Comparison of ENCODE assay signal across 8 cellular contexts in genomic region chr1:95072117-95072516, GRCh38. TPM values are rescaled to one million over a fixed set of nuclear protein-coding genes. Genes with fewer than 3 reads are reported as not detected.
DNase-seq lines count a peak whose midpoint lies in the region; ATAC-seq and TF ChIP-seq lines count a peak whose summit lies in the region.

No MANE protein-coding gene starts in this region.

- TF ChIP-seq CTCF in foreskin keratinocyte (conservative IDR thresholded peaks at IDR 0.05) = no peak

- H3K27me3 Mint-ChIP-seq in T-cell = peaks cover 0 to 3% of the 10 kb centered on the region in 2 donors

- H3K36me3 Mint-ChIP-seq in T-cell = peaks cover 8% of the 10 kb centered on the region

- peak overlapping the region; percentile 91 to 95 (median 92) for H3K4me3 Mint-ChIP-seq in T-cell

- no peaks in the 10 kb centered on the region for H3K9me3 ChIP-seq in skeletal muscle tissue (ENCODE audit: control insufficient read depth in 3 of 3, low read length in 3 of 3)

- peak; percentile 2 for ATAC-seq in GM21381 (IDR thresholded peaks at IDR 0.05; ENCODE audit: unreplicated experiment)
- no peak for ATAC-seq in T-cell (replicated peaks in 1 of 4)
- no peak for ATAC-seq in foreskin keratinocyte
- no peak for ATAC-seq in HG03565 (IDR thresholded peaks at IDR 0.05; ENCODE audit: unreplicated experiment)

- DNase-seq in T-cell (no peak), foreskin keratinocyte (no peak), NCI-H2196 treated with DMSO at 0.1 percent for 48 hours (lab: John Stamatoyannopoulos, UW; ENCODE audit: unreplicated experiment) (no peak)
- DNase-seq in effector CD8-positive, alpha-beta T cell (lab: John Stamatoyannopoulos, UW) = no peak
- no peak for DNase-seq in stimulated activated CD4-positive, alpha-beta T cell treated with anti-CD3 and anti-CD28 coated beads, Interleukin-15, amount 100 ng/mL, for 24 hours

- H3K9ac ChIP-seq in skeletal muscle tissue (ENCODE audit: low read depth in 1 of 3, low read length in 3 of 3) = peak overlapping the region; percentile 94 to 96 (median 95)

- no peaks in the 10 kb centered on the region for H3K9me3 Mint-ChIP-seq in T-cell

- no peaks in the 10 kb centered on the region for H3K4me1 ChIP-seq in foreskin keratinocyte
- peaks cover 5 to 11% (median 9%) of the 10 kb centered on the region in 3 donors for H3K4me1 ChIP-seq in skeletal muscle tissue (ENCODE audit: control insufficient read depth in 3 of 3, insufficient read depth in 3 of 3, low read length in 3 of 3)

- peak overlapping the region; percentile 95 to 99 (median 96) for H3K4me3 ChIP-seq in skeletal muscle tissue (ENCODE audit: low read length in 3 of 3)

- H3K27ac Mint-ChIP-seq in T-cell = peak overlapping the region; percentile 98

- CTCF ChIA-PET in T-cell (lab: Charles Lee) = interaction anchor here (0.6 to 2.5 kb wide), 8 partner anchors 10 to 655 kb away, joined by 3 to 45 read pairs (median 8); partner anchors contain the start of gene RWDD3 (in 2 of the 2)

- peaks cover 0 to 2% (median 0%) of the 10 kb centered on the region in 3 donors for H3K36me3 ChIP-seq in skeletal muscle tissue (ENCODE audit: control insufficient read depth in 3 of 3, insufficient read depth in 3 of 3, low read length in 3 of 3)

- peaks cover 14 to 27% (median 17%) of the 10 kb centered on the region in 3 donors for H3K4me1 Mint-ChIP-seq in T-cell

- POLR2A ChIA-PET in T-cell (lab: Charles Lee) = interaction anchor here in 1 of 2 donors (0.7 kb wide), 1 partner anchor 649 kb away, joined by 3 read pairs; no protein-coding TSS in a partner anchor

- H3K27me3 ChIP-seq in foreskin keratinocyte (no peaks in the 10 kb centered on the region), skeletal muscle tissue (ENCODE audit: control insufficient read depth in 3 of 3, insufficient read depth in 3 of 3, low read length in 3 of 3) (no peaks in the 10 kb centered on the region)

- H3K27ac ChIP-seq in foreskin keratinocyte (peak overlapping the region; percentile 75), skeletal muscle tissue (ENCODE audit: low read depth, low read length) (peak overlapping the region; percentile 86)

RNA-seq across cellular contexts. Expression of gene ALG14, which starts 0.6 kb away (rescaled TPM):
- total RNA-seq in T-cell (1 to 10 TPM in 4 of 5 donors, under 1 TPM in 1; 0.40 to 2.3 (median 1.7) TPM), foreskin keratinocyte (4.8 and 5.4 TPM in 2 replicates), skeletal muscle tissue (1.0 TPM)
- polyA plus RNA-seq in foreskin keratinocyte = 3.9 and 6.8 TPM in 2 replicates

RNA-seq across cellular contexts. Expression of gene TLCD4, which starts 45.0 kb away (rescaled TPM):
- total RNA-seq in T-cell (under 1 TPM; 0.09 to 0.22 (median 0.12) TPM), foreskin keratinocyte (0.10 and 0.11 TPM in 2 replicates), skeletal muscle tissue (17.7 TPM)
- 0.01 and 0.16 TPM in 2 replicates for polyA plus RNA-seq in foreskin keratinocyte

Comparison
In these comparisons a context has a peak if more than half of its experiments do, and no peak if none do; other contexts are left out.
1. RNA of gene TLCD4, which starts 45.0 kb away (total RNA-seq): 17.7 TPM in skeletal muscle tissue (single experiment); 0.09 to 0.22 TPM in T-cell and 0.10 to 0.11 TPM in foreskin keratinocyte; every median in the first group is over 10 times any median in the second.